ENCODE assay signal across 17 cellular contexts in genomic region chr15:38576837-38577236, GRCh38.
"Had no signal": no experiment of that assay in that cellular context is flagged by ENCODE, and none has a peak within 500 bp of the region (broad histone marks: within the 10 kb centered on the region; RNA-seq: fewer than 3 reads in every experiment).

No MANE protein-coding gene starts in this region.

- ATAC-seq: body of pancreas; left lobe of liver; stimulated activated naive B cell treated with anti-CD40 and anti-IgM and Interleukin-4, amounts not matched to agents 10 μg/mL and 1 μg/mL and 100 μg/mL, for 72 hours; WTC11 had no signal

- H3K27ac Mint-ChIP-seq: activated naive CD4-positive, alpha-beta T cell treated with anti-CD3 and anti-CD28 coated beads, Interleukin-2, amount 10 ng/mL, durations not matched to agents 7 days and 5 days; activated T-helper 2 cell treated with anti-CD3 and anti-CD28 coated beads, Interferon-gamma antibody, Interleukin-2, Interleukin-4, amounts not matched to agents 10 μg/mL and 5 μg/mL and 100 μg/mL, durations not matched to agents 14 hours and 24 hours and 36 hours; stimulated activated naive B cell treated with anti-CD40 and anti-IgM and Interleukin-4, amounts not matched to agents 10 μg/mL and 1 μg/mL and 100 μg/mL, for 72 hours; type B pancreatic cell; WTC11 had no signal

- H3K27ac ChIP-seq: body of pancreas, coronary artery, esophagus squamous epithelium, hepatocyte, neutrophil had no signal

- H3K36me3 ChIP-seq: esophagus squamous epithelium, neutrophil had no signal

- H3K4me3 ChIP-seq: body of pancreas, coronary artery, esophagus squamous epithelium, hepatocyte had no signal

- H3K4me1 Mint-ChIP-seq: stimulated activated naive B cell treated with anti-CD40 and anti-IgM and Interleukin-4, amounts not matched to agents 10 μg/mL and 1 μg/mL and 100 μg/mL, for 72 hours had no signal

- H3K9me3 ChIP-seq: body of pancreas, esophagus squamous epithelium, neutrophil had no signal

- H3K4me3 Mint-ChIP-seq: activated naive CD4-positive, alpha-beta T cell treated with anti-CD3 and anti-CD28 coated beads, Interleukin-2, amount 10 ng/mL, durations not matched to agents 7 days and 5 days; stimulated activated naive B cell treated with anti-CD40 and anti-IgM and Interleukin-4, amounts not matched to agents 10 μg/mL and 1 μg/mL and 100 μg/mL, for 72 hours; type B pancreatic cell; WTC11 had no signal

- H3K9me3 Mint-ChIP-seq: stimulated activated naive B cell treated with anti-CD40 and anti-IgM and Interleukin-4, amounts not matched to agents 10 μg/mL and 1 μg/mL and 100 μg/mL, for 72 hours; type B pancreatic cell had no signal

- H3K27me3 ChIP-seq: body of pancreas, hepatocyte, neutrophil had no signal

- H3K36me3 Mint-ChIP-seq: stimulated activated naive B cell treated with anti-CD40 and anti-IgM and Interleukin-4, amounts not matched to agents 10 μg/mL and 1 μg/mL and 100 μg/mL, for 72 hours; type B pancreatic cell had no signal

- H3K4me1 ChIP-seq: body of pancreas, esophagus squamous epithelium had no signal

- DNase-seq: activated CD4-positive, alpha-beta T cell treated with anti-CD3 and anti-CD28 coated beads, Interleukin-2, amount 50 U/mL, for 4 hours; activated CD8-positive, alpha-beta memory T cell treated with anti-CD3 and anti-CD28 coated beads, Interleukin-2, amount 50 U/mL, for 48 hours; activated naive CD4-positive, alpha-beta T cell treated with anti-CD3 and anti-CD28 coated beads, Interleukin-2, amount 10 ng/mL, durations not matched to agents 7 days and 5 days; amygdala; body of pancreas; esophagus squamous epithelium; midbrain; retina; stimulated activated CD4-positive, alpha-beta T cell treated with anti-CD3 and anti-CD28 coated beads, Interleukin-2, amount 100 ng/mL, for 48 hours; stimulated activated naive B cell treated with anti-CD40 and anti-IgM and Interleukin-4, amounts not matched to agents 10 μg/mL and 1 μg/mL and 100 μg/mL, for 72 hours had no signal
